Comparison of ENCODE assay signal across 16 cellular contexts in genomic region chr6:89745728-89746127, GRCh38.
"Had no signal": no experiment of that assay in that cellular context is flagged by ENCODE, and none has a peak within 500 bp of the region (broad histone marks: within the 10 kb centered on the region; RNA-seq: fewer than 3 reads in every experiment).

No MANE protein-coding gene starts in this region.

- H3K27me3 Mint-ChIP-seq: activated B cell treated with CpG ODN at 0.5 μM for 24 hours; activated CD4-positive, alpha-beta T cell treated with anti-CD3 and anti-CD28 coated beads, Interleukin-2, amount 10 ng/mL, durations not matched to agents 24 days and 14 days; activated naive CD4-positive, alpha-beta T cell treated with anti-CD3 and anti-CD28 coated beads, Interleukin-2, amount 10 ng/mL, durations not matched to agents 7 days and 5 days; central memory CD8-positive, alpha-beta T cell; dendritic cell treated with granulocyte-macrophage colony-stimulating factor and Interleukin-4, amounts not matched to agents 40 ng/mL and 50 ng/mL, for 4 days; effector memory CD8-positive, alpha-beta T cell; naive thymus-derived CD4-positive, alpha-beta T cell; T-helper 17 cell had no signal

- H3K27ac ChIP-seq: adrenal gland, lower lobe of right lung, neutrophil, skin epidermis, stomach, thoracic aorta had no signal

- H3K27me3 ChIP-seq: adrenal gland, neutrophil, stomach had no signal

- H3K27ac Mint-ChIP-seq: activated B cell treated with CpG ODN at 0.5 μM for 24 hours; activated CD4-positive, alpha-beta T cell treated with anti-CD3 and anti-CD28 coated beads, Interleukin-2, amount 10 ng/mL, durations not matched to agents 24 days and 14 days; activated naive CD4-positive, alpha-beta T cell treated with anti-CD3 and anti-CD28 coated beads, Interleukin-2, amount 10 ng/mL, durations not matched to agents 7 days and 5 days; activated T-helper 2 cell treated with anti-CD3 and anti-CD28 coated beads, Interferon-gamma antibody, Interleukin-2, Interleukin-4, amounts not matched to agents 10 μg/mL and 5 μg/mL and 100 μg/mL, durations not matched to agents 14 hours and 24 hours and 36 hours; dendritic cell treated with granulocyte-macrophage colony-stimulating factor and Interleukin-4, amounts not matched to agents 40 ng/mL and 50 ng/mL, for 4 days; effector memory CD8-positive, alpha-beta T cell; naive thymus-derived CD4-positive, alpha-beta T cell; T-helper 17 cell had no signal

- H3K4me1 Mint-ChIP-seq: activated B cell treated with CpG ODN at 0.5 μM for 24 hours; activated CD4-positive, alpha-beta T cell treated with anti-CD3 and anti-CD28 coated beads, Interleukin-2, amount 10 ng/mL, durations not matched to agents 24 days and 14 days; activated naive CD4-positive, alpha-beta T cell treated with anti-CD3 and anti-CD28 coated beads, Interleukin-2, amount 10 ng/mL, durations not matched to agents 7 days and 5 days; central memory CD8-positive, alpha-beta T cell; naive thymus-derived CD4-positive, alpha-beta T cell; T-helper 17 cell had no signal

- H3K4me1 ChIP-seq: adrenal gland, lower lobe of right lung, stomach had no signal

- H3K4me3 ChIP-seq: adrenal gland, lower lobe of right lung, skin epidermis, stomach, thoracic aorta had no signal

- H3K4me3 Mint-ChIP-seq: activated B cell treated with CpG ODN at 0.5 μM for 24 hours; activated CD4-positive, alpha-beta T cell treated with anti-CD3 and anti-CD28 coated beads, Interleukin-2, amount 10 ng/mL, durations not matched to agents 24 days and 14 days; activated naive CD4-positive, alpha-beta T cell treated with anti-CD3 and anti-CD28 coated beads, Interleukin-2, amount 10 ng/mL, durations not matched to agents 7 days and 5 days; central memory CD8-positive, alpha-beta T cell; dendritic cell treated with granulocyte-macrophage colony-stimulating factor and Interleukin-4, amounts not matched to agents 40 ng/mL and 50 ng/mL, for 4 days; effector memory CD8-positive, alpha-beta T cell; naive thymus-derived CD4-positive, alpha-beta T cell; T-helper 17 cell had no signal

- ATAC-seq: effector memory CD8-positive, alpha-beta T cell; lower lobe of right lung; naive thymus-derived CD4-positive, alpha-beta T cell; T-helper 17 cell had no signal

- H3K9me3 ChIP-seq: adrenal gland, lower lobe of right lung, neutrophil, stomach, thoracic aorta had no signal

- DNase-seq: activated B cell treated with CpG ODN at 0.5 μM for 24 hours; activated CD4-positive, alpha-beta T cell treated with anti-CD3 and anti-CD28 coated beads, Interleukin-2, amount 10 ng/mL, durations not matched to agents 24 days and 14 days; activated naive CD4-positive, alpha-beta T cell treated with anti-CD3 and anti-CD28 coated beads, Interleukin-2, amount 10 ng/mL, durations not matched to agents 7 days and 5 days; adrenal gland; effector memory CD8-positive, alpha-beta T cell; hippocampal formation; lower lobe of right lung; naive thymus-derived CD4-positive, alpha-beta T cell; stomach; T-helper 17 cell had no signal

- H3K9me3 Mint-ChIP-seq: activated B cell treated with CpG ODN at 0.5 μM for 24 hours; activated CD4-positive, alpha-beta T cell treated with anti-CD3 and anti-CD28 coated beads, Interleukin-2, amount 10 ng/mL, durations not matched to agents 24 days and 14 days; activated naive CD4-positive, alpha-beta T cell treated with anti-CD3 and anti-CD28 coated beads, Interleukin-2, amount 10 ng/mL, durations not matched to agents 7 days and 5 days; activated T-helper 2 cell treated with anti-CD3 and anti-CD28 coated beads, Interferon-gamma antibody, Interleukin-2, Interleukin-4, amounts not matched to agents 10 μg/mL and 5 μg/mL and 100 μg/mL, durations not matched to agents 14 hours and 24 hours and 36 hours; central memory CD8-positive, alpha-beta T cell; dendritic cell treated with granulocyte-macrophage colony-stimulating factor and Interleukin-4, amounts not matched to agents 40 ng/mL and 50 ng/mL, for 4 days; effector memory CD8-positive, alpha-beta T cell; naive thymus-derived CD4-positive, alpha-beta T cell had no signal
